ENCODE assay signal across 9 cellular contexts in the genomic region with DNA sequence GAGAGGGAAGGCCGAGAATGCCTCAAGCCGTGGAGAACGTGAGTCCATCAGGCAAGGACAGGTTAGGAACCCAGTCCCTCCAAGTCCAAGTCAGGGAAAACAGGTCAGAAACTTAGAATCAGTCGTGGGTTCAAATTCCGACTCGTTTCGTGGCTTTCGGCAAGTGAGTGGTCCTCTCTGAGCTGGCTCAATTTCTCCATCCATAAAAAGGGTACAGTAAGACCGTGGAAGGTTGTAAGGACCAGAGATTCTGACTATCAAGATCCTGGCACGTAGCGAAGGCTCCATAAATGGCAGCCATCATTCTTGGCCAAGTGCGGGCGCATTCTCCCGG. TPM values are rescaled to one million over a fixed set of nuclear protein-coding genes. Genes with fewer than 3 reads are reported as not detected.
A peak's percentile ranks its signal among the peaks of the same experiment; 100 is the strongest.
DNase-seq lines count a peak whose midpoint lies in the region; ATAC-seq and TF ChIP-seq lines count a peak whose summit lies in the region.
"Had no signal": no experiment of that assay in that cellular context is flagged by ENCODE, and none has a peak within 500 bp of the region (broad histone marks: within the 10 kb centered on the region; RNA-seq: fewer than 3 reads in every experiment).

No MANE protein-coding gene starts in this region.

- H2BK120ac ChIP-seq in mesenchymal stem cell (ENCODE audit: low read depth, low read length), result no peak overlapping the region

- H3K27me3 ChIP-seq in body of pancreas (no peaks in the 10 kb centered on the region), mesenchymal stem cell (ENCODE audit: control insufficient read depth in 1 of 2, insufficient read depth in 1 of 2, low read length in 2 of 2) (peaks cover 19 to 58% of the 10 kb centered on the region in 2 experiments)

- H3K9me3 ChIP-seq in body of pancreas, result no peaks in the 10 kb centered on the region
- no peaks in the 10 kb centered on the region for H3K9me3 ChIP-seq in mesenchymal stem cell (ENCODE audit: control insufficient read depth, low read length)

- no peak overlapping the region for H3K9ac ChIP-seq in mesenchymal stem cell (ENCODE audit: low read length)

- peaks cover 45% of the 10 kb centered on the region for H3K27me3 Mint-ChIP-seq in activated naive CD4-positive, alpha-beta T cell treated with anti-CD3 and anti-CD28 coated beads, Interleukin-2, amount 50 U/mL, for 24 hours
- H3K27me3 Mint-ChIP-seq in type B pancreatic cell, result peaks cover 24% of the 10 kb centered on the region

- H3K4me2 ChIP-seq in mesenchymal stem cell (ENCODE audit: low read length, poor library complexity, severe bottlenecking), result peak overlapping the region; percentile 96

- H3K23ac ChIP-seq in mesenchymal stem cell (ENCODE audit: low read length in 2 of 2), result no peak overlapping the region

- DNase-seq in activated naive CD4-positive, alpha-beta T cell treated with Interleukin-2 at 50 U/mL for 16 hours, result no peak
- DNase-seq in body of pancreas (no peak), mesenchymal stem cell (no peak), type B pancreatic cell (ENCODE audit: extremely low spot score, unreplicated experiment) (no peak), AG08396 (ENCODE audit: low spot score) (no peak), NCI-H2029 (lab: John Stamatoyannopoulos, UW) (no peak), GM19240 (ENCODE audit: insufficient read length, low spot score) (no peak)

- peak overlapping the region; percentile 84 for H4K8ac ChIP-seq in mesenchymal stem cell (ENCODE audit: low read length)

- H3K14ac ChIP-seq in mesenchymal stem cell (ENCODE audit: low read length in 2 of 2), result no peak overlapping the region

- H4K91ac ChIP-seq in mesenchymal stem cell (ENCODE audit: low read length), result no peak overlapping the region

- peaks cover 2% of the 10 kb centered on the region for H3K79me1 ChIP-seq in mesenchymal stem cell (replicated peaks; ENCODE audit: low read length, poor library complexity, severe bottlenecking)

- H2AFZ ChIP-seq in mesenchymal stem cell (ENCODE audit: low read depth, low read length), result no peak overlapping the region

- no peak overlapping the region for H2AK5ac ChIP-seq in mesenchymal stem cell (ENCODE audit: low read length, severe bottlenecking)

- H3K27ac ChIP-seq in body of pancreas (no peak overlapping the region), mesenchymal stem cell (ENCODE audit: low read length, poor library complexity, severe bottlenecking) (no peak overlapping the region)
- H3K27ac ChIP-seq: SJSA1 had no signal

- no peak overlapping the region for H3K27ac Mint-ChIP-seq in activated naive CD4-positive, alpha-beta T cell treated with anti-CD3 and anti-CD28 coated beads, Interleukin-2, amount 50 U/mL, for 24 hours
- no peak overlapping the region for H3K27ac Mint-ChIP-seq in type B pancreatic cell

- H3K4me1 ChIP-seq in body of pancreas (peaks cover 27% of the 10 kb centered on the region), mesenchymal stem cell (ENCODE audit: control insufficient read depth, insufficient read depth, low read depth, low read length) (peaks cover 15% of the 10 kb centered on the region)

- TF ChIP-seq POLR2A in body of pancreas (IDR thresholded peaks at IDR 0.05), result no peak

- H3K9me3 Mint-ChIP-seq in activated naive CD4-positive, alpha-beta T cell treated with anti-CD3 and anti-CD28 coated beads, Interleukin-2, amount 50 U/mL, for 24 hours, result no peaks in the 10 kb centered on the region
- H3K9me3 Mint-ChIP-seq in type B pancreatic cell, result no peaks in the 10 kb centered on the region

- peak overlapping the region; percentile 82 for H3K4me3 Mint-ChIP-seq in activated naive CD4-positive, alpha-beta T cell treated with anti-CD3 and anti-CD28 coated beads, Interleukin-2, amount 50 U/mL, for 24 hours
- H3K4me3 Mint-ChIP-seq in type B pancreatic cell, result peak overlapping the region; percentile 85

- no peak overlapping the region for H3K4ac ChIP-seq in mesenchymal stem cell (ENCODE audit: low read depth in 1 of 2, low read length in 2 of 2)

- H3K4me1 Mint-ChIP-seq in activated naive CD4-positive, alpha-beta T cell treated with anti-CD3 and anti-CD28 coated beads, Interleukin-2, amount 50 U/mL, for 24 hours, result peaks cover 15% of the 10 kb centered on the region
- H3K4me1 Mint-ChIP-seq in type B pancreatic cell (ENCODE audit: unreplicated experiment), result peaks cover 19% of the 10 kb centered on the region

- H2BK12ac ChIP-seq in mesenchymal stem cell (ENCODE audit: low read length in 2 of 2), result no peak overlapping the region

- no peaks in the 10 kb centered on the region for H3K36me3 Mint-ChIP-seq in activated naive CD4-positive, alpha-beta T cell treated with anti-CD3 and anti-CD28 coated beads, Interleukin-2, amount 50 U/mL, for 24 hours
- no peaks in the 10 kb centered on the region for H3K36me3 Mint-ChIP-seq in type B pancreatic cell

- H3K4me3 ChIP-seq in body of pancreas, result peak overlapping the region; percentile 27 to 67
- H3K4me3 ChIP-seq in mesenchymal stem cell (ENCODE audit: insufficient read depth in 1 of 2, low read depth in 1 of 2, low read length in 2 of 2), result peak overlapping the region; percentile 77 to 78

- intact Hi-C loops in body of pancreas (cut with DNase I), result no loop called here

- no peaks in the 10 kb centered on the region for H3K36me3 ChIP-seq in body of pancreas (replicated peaks in 1 of 2; ENCODE audit: insufficient read depth in 1 of 2, low read depth in 2 of 2)
- H3K36me3 ChIP-seq in mesenchymal stem cell (ENCODE audit: control insufficient read depth in 1 of 2, insufficient read depth in 2 of 2, low read depth in 1 of 2, low read length in 2 of 2), result peaks cover 0 to 2% of the 10 kb centered on the region in 2 experiments
- H3K36me3 ChIP-seq: SJSA1 had no signal

- TF ChIP-seq CTCF in body of pancreas (IDR thresholded peaks at IDR 0.05), result no peak
- no peak for TF ChIP-seq CTCF in type B pancreatic cell (conservative IDR thresholded peaks at IDR 0.05)

- ATAC-seq in body of pancreas, result no peak

- WGBS in body of pancreas, 2 donors, result 29 to 40% methylated on average over 10 to 14 of the region's 14 CpGs
- WGBS in mesenchymal stem cell, result 58% methylated on average over 14 of the region's 14 CpGs

- H3K18ac ChIP-seq in mesenchymal stem cell (ENCODE audit: low read depth in 1 of 2, low read length in 2 of 2), result no peak overlapping the region

- H2BK5ac ChIP-seq in mesenchymal stem cell (ENCODE audit: low read depth, low read length, poor library complexity, severe bottlenecking), result no peak overlapping the region

- H2BK15ac ChIP-seq in mesenchymal stem cell (ENCODE audit: low read depth, poor library complexity, severe bottlenecking), result no peak overlapping the region

RNA-seq across cellular contexts. Expression of gene MED12L, which starts 0.6 kb away (rescaled TPM):
- total RNA-seq in body of pancreas, result under 1 TPM; 0.33 to 0.78 TPM
- 0.61 TPM for polyA plus RNA-seq in mesenchymal stem cell (2013, experiment 1 of 2)
- 0.34 TPM for polyA plus RNA-seq in mesenchymal stem cell (2013, experiment 2 of 2)
- total RNA-seq in type B pancreatic cell (ENCODE audit: low replicate concordance), result 3.2 and 6.4 TPM in 2 replicates
